ENCODE assay signal across 16 cellular contexts in the genomic region with DNA sequence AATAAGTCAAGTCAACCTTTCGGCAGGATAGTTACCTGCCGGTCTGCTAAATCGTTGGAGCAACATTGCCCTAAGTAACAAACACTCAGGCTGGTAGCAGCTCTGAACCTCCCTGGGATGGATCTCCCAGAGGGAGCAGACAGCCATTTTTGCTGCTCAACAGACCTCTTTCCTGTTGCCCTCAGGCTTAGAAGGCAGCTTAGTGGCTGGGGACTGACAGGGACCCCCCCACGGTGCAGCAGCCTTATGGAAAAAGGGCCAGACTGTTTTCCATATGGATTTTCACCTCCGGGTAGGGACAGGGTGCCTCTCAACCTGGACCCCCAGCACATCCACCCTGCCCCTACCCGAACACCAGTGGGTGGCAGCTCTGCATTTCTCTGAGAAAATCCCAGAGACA. TPM values are rescaled to one million over a fixed set of nuclear protein-coding genes. Genes with fewer than 3 reads are reported as not detected.
DNase-seq lines count a peak whose midpoint lies in the region; TF ChIP-seq lines count a peak whose summit lies in the region.
"Had no signal": no experiment of that assay in that cellular context is flagged by ENCODE, and none has a peak within 500 bp of the region (broad histone marks: within the 10 kb centered on the region; RNA-seq: fewer than 3 reads in every experiment).

No MANE protein-coding gene starts in this region.

- H2BK20ac ChIP-seq in H9 (ENCODE audit: low read depth, low read length, poor library complexity, severe bottlenecking), result no peak overlapping the region

- no peak overlapping the region for H3K18ac ChIP-seq in H9 (ENCODE audit: insufficient read length, low read depth, low read length)

- H3K27ac Mint-ChIP-seq in H9, result no peak overlapping the region
- H3K27ac Mint-ChIP-seq in endodermal cell, result no peak overlapping the region

- peak; percentile 27 for DNase-seq in H9
- DNase-seq in SK-MEL-5 (ENCODE audit: low read depth, low spot score), result peak; percentile 43
- peak; percentile 50 for DNase-seq in endodermal cell
- DNase-seq in activated CD4-positive, alpha-beta T cell treated with anti-CD3 and anti-CD28 coated beads, Interleukin-2, amount 50 U/mL, for 48 hours, result no peak
- DNase-seq in mammary epithelial cell, result no peak
- DNase-seq in AML-193 (lab: John Stamatoyannopoulos, UW), result no peak
- DNase-seq in OCI-M1 (lab: John Stamatoyannopoulos, UW), result no peak
- DNase-seq: C1 segment of cervical spinal cord; CD8-positive, alpha-beta memory T cell; H7; NCI-H1105; NCI-H2081; NCI-H446 treated with DMSO at 0.1 percent for 48 hours; SIG-M5 had no signal

- no peak overlapping the region for H3K4ac ChIP-seq in H9 (ENCODE audit: low read depth, low read length)

- H3K4me1 Mint-ChIP-seq in H9 (peaks cover 18 to 24% of the 10 kb centered on the region in 2 experiments), endodermal cell (peaks cover 9% of the 10 kb centered on the region)

- no peak overlapping the region for H2BK5ac ChIP-seq in H9 (ENCODE audit: insufficient read length, low read length)

- H3K4me1 ChIP-seq in H9 (ENCODE audit: insufficient read depth, low read length) (peaks cover 8% of the 10 kb centered on the region; the same call in 1 of the 2 replicates), endodermal cell (ENCODE audit: control insufficient read depth, insufficient read depth, low read length) (peaks cover 4% of the 10 kb centered on the region), mesodermal cell (ENCODE audit: control insufficient read depth, insufficient read depth, low read length, poor library complexity, severe bottlenecking) (no peaks in the 10 kb centered on the region), mammary epithelial cell (ENCODE audit: insufficient read depth, low read length) (no peaks in the 10 kb centered on the region)

- H2AK5ac ChIP-seq in H9 (ENCODE audit: insufficient read length, low read length), result no peak overlapping the region

- H3K27ac ChIP-seq in H9 (ENCODE audit: insufficient read length, low read depth, low read length) (no peak overlapping the region), endodermal cell (ENCODE audit: low read depth, low read length) (no peak overlapping the region), mesodermal cell (ENCODE audit: low read depth, low read length, severe bottlenecking) (peak overlapping the region; percentile 11), mammary epithelial cell (ENCODE audit: insufficient read depth, low read depth, low read length) (no peak overlapping the region)

- H3K79me2 ChIP-seq in H9 (ENCODE audit: insufficient read depth, low read length) (peaks cover under 1% of the 10 kb centered on the region; the same call in 1 of the 2 replicates), mammary epithelial cell (ENCODE audit: insufficient read depth, low read length) (peaks cover 53% of the 10 kb centered on the region)

- H2BK15ac ChIP-seq in H9 (ENCODE audit: low read depth, low read length), result no peak overlapping the region

- BruUV-seq in mammary epithelial cell (replicated peaks; lab: Mats Ljungman, UMichigan), result no TSS peak

- TF ChIP-seq CTCF in H9 (conservative IDR thresholded peaks at IDR 0.05) (no peak), endodermal cell (conservative IDR thresholded peaks at IDR 0.05) (no peak), mammary epithelial cell (conservative IDR thresholded peaks at IDR 0.05 in 1 of 2, IDR thresholded peaks at IDR 0.05 in 1 of 2; ENCODE audit: extremely low read depth in 1 of 2, insufficient read depth in 1 of 2, low read depth in 1 of 2, low read length in 2 of 2) (no peak)

- no peaks in the 10 kb centered on the region for H3K36me3 Mint-ChIP-seq in H9 (ENCODE audit: insufficient read depth in 1 of 3, low read depth in 3 of 3)
- no peaks in the 10 kb centered on the region for H3K36me3 Mint-ChIP-seq in endodermal cell (ENCODE audit: low read depth)

- no peak overlapping the region for H3K56ac ChIP-seq in H9 (ENCODE audit: insufficient read length, low read depth, low read length)

- H3K9ac ChIP-seq in H9 (ENCODE audit: extremely low read depth, insufficient read length, low read length), result no peak overlapping the region
- H3K9ac ChIP-seq in endodermal cell (ENCODE audit: extremely low read depth, low read length, poor library complexity, severe bottlenecking), result no peak overlapping the region
- H3K9ac ChIP-seq in mammary epithelial cell (ENCODE audit: insufficient read depth, low read length), result no peak overlapping the region

- H3K4me2 ChIP-seq in H9 (ENCODE audit: insufficient read depth, insufficient read length, low read length) (no peak overlapping the region), mammary epithelial cell (ENCODE audit: insufficient read depth, low read depth, low read length) (no peak overlapping the region)

- CTCF ChIA-PET in mammary epithelial cell (lab: Charles Lee; ENCODE audit: low non-redundant PET), result no interaction called here

- H2AFZ ChIP-seq in H9 (ENCODE audit: low read length), result no peak overlapping the region
- no peak overlapping the region for H2AFZ ChIP-seq in mammary epithelial cell (ENCODE audit: low read depth, low read length)

- peaks cover 4% of the 10 kb centered on the region for H3K79me1 ChIP-seq in H9 (ENCODE audit: insufficient read depth, low read depth, low read length, poor library complexity, severe bottlenecking)

- no peak overlapping the region for H4K91ac ChIP-seq in H9 (ENCODE audit: insufficient read length, low read depth, low read length)

- H3K4me3 ChIP-seq in endodermal cell (ENCODE audit: low read length) (no peak overlapping the region), mesodermal cell (ENCODE audit: extremely low read depth, insufficient read depth, low read length, poor library complexity, severe bottlenecking) (no peak overlapping the region), mammary epithelial cell (replicated peaks in 1 of 3; ENCODE audit: insufficient read depth in 1 of 3, low read depth in 2 of 3, low read length in 3 of 3) (no peak overlapping the region)
- H3K4me3 ChIP-seq: K562 had no signal

- no CpG with 5 or more reads among the region's 6 CpGs for WGBS in H9 (ENCODE audit: extremely low coverage, insufficient read length, low lambda C conversion rate)
- WGBS in endodermal cell (ENCODE audit: insufficient coverage in 1 of 2, insufficient read length in 1 of 2), 2 experiments, result 82 to 92% methylated on average over 5 to 6 of the region's 6 CpGs
- WGBS in mesodermal cell (ENCODE audit: insufficient coverage in 2 of 2), 2 experiments, result 72 to 81% methylated on average over 5 to 6 of the region's 6 CpGs
- WGBS in mammary epithelial cell (ENCODE audit: low coverage, missing lambda C conversion rate), result 86% methylated on average over 6 of the region's 6 CpGs

- no peak overlapping the region for H4K8ac ChIP-seq in H9 (replicated peaks; ENCODE audit: insufficient read length, low read depth, low read length)

- H2BK12ac ChIP-seq in H9 (ENCODE audit: insufficient read length, low read depth, low read length), result no peak overlapping the region

- no peak overlapping the region for H3K23ac ChIP-seq in H9 (ENCODE audit: insufficient read length, low read depth, low read length)

- dilution Hi-C loops in mammary epithelial cell (cut with HindIII; ENCODE audit: low sequenced_read_pairs), result no loop called here

- H3K27me3 ChIP-seq in H9 (ENCODE audit: insufficient read depth, low read length) (no peaks in the 10 kb centered on the region), endodermal cell (ENCODE audit: control insufficient read depth, insufficient read depth, low read length, poor library complexity, severe bottlenecking) (no peaks in the 10 kb centered on the region), mammary epithelial cell (ENCODE audit: insufficient read depth, low read length) (no peaks in the 10 kb centered on the region)

- no peak overlapping the region for H3T11ph ChIP-seq in H9 (ENCODE audit: low read length)

- no peaks in the 10 kb centered on the region for H4K20me1 ChIP-seq in H9 (ENCODE audit: control insufficient read depth, insufficient read depth, insufficient read length)
- no peaks in the 10 kb centered on the region for H4K20me1 ChIP-seq in mammary epithelial cell (ENCODE audit: insufficient read depth, low read length)

- no peaks in the 10 kb centered on the region for H3K36me3 ChIP-seq in endodermal cell (ENCODE audit: control insufficient read depth, insufficient read depth, low read length)
- H3K36me3 ChIP-seq in mesodermal cell (ENCODE audit: control insufficient read depth, insufficient read depth, low read length), result no peaks in the 10 kb centered on the region
- H3K36me3 ChIP-seq in mammary epithelial cell (ENCODE audit: insufficient read depth, low read length), result no peaks in the 10 kb centered on the region

- H3K14ac ChIP-seq in H9 (ENCODE audit: insufficient read depth, low read length), result no peak overlapping the region

- H3K27me3 Mint-ChIP-seq in H9 (ENCODE audit: low read depth) (no peaks in the 10 kb centered on the region), endodermal cell (ENCODE audit: insufficient read depth) (no peaks in the 10 kb centered on the region)
- H3K27me3 Mint-ChIP-seq: CD8-positive, alpha-beta memory T cell had no signal

- intact Hi-C loops in mammary epithelial cell (cut with micrococcal nuclease), result no loop called here

- H3K9me3 Mint-ChIP-seq in H9, result no peaks in the 10 kb centered on the region
- H3K9me3 Mint-ChIP-seq in endodermal cell, result no peaks in the 10 kb centered on the region
- H3K9me3 Mint-ChIP-seq: CD8-positive, alpha-beta memory T cell had no signal

- in situ Hi-C loops in SK-MEL-5 (cut with HindIII; ENCODE audit: low pct_unique_long_range_greater_than_20kb, low sequenced_read_pairs) (no loop called here), mammary epithelial cell (cut with MboI; ENCODE audit: low sequenced_read_pairs in 2 of 2) (no loop called here)

- H3K9me3 ChIP-seq in H9 (ENCODE audit: control insufficient read depth, low read depth, low read length) (no peaks in the 10 kb centered on the region), endodermal cell (ENCODE audit: control insufficient read depth, low read length) (peaks cover 9% of the 10 kb centered on the region), mesodermal cell (ENCODE audit: control insufficient read depth, low read length) (no peaks in the 10 kb centered on the region), mammary epithelial cell (replicated peaks; ENCODE audit: insufficient read depth, low read length) (no peaks in the 10 kb centered on the region)

- H3K4me3 Mint-ChIP-seq in H9 (no peak overlapping the region), endodermal cell (no peak overlapping the region)

- H4K5ac ChIP-seq in H9 (ENCODE audit: insufficient read length, low read depth, low read length), result no peak overlapping the region

- H3K23me2 ChIP-seq in H9 (ENCODE audit: insufficient read length, low read depth, low read length, poor library complexity, severe bottlenecking), result no peaks in the 10 kb centered on the region

- no peak overlapping the region for H2BK120ac ChIP-seq in H9 (ENCODE audit: low read depth, low read length, poor library complexity, severe bottlenecking)

RNA-seq across cellular contexts. Expression of a gene that starts 49.7 kb away (rescaled TPM):
- total RNA-seq in H9 (2021), result 19.0 and 19.3 TPM in 2 replicates
- 84.9 and 89.2 TPM in 2 replicates for total RNA-seq in SK-MEL-5 (2014; rRNA removed; shearing (Covaris generic))
- polyA plus RNA-seq in SK-MEL-5 (2015; cell fraction: cytosol; rRNA removed), result 89.8 and 121 TPM in 2 replicates
- polyA plus RNA-seq in SK-MEL-5 (2015; cell fraction: nucleus; rRNA removed), result 41.0 and 56.2 TPM in 2 replicates
- total RNA-seq in endodermal cell, result 10 to 100 TPM; 16.5 to 22.3 TPM
- polyA plus RNA-seq in endodermal cell (2013, experiment 1 of 2), result 29.4 TPM
- 26.9 TPM for polyA plus RNA-seq in endodermal cell (2013, experiment 2 of 2)
- 26.9 TPM for polyA plus RNA-seq in mesodermal cell (2013, experiment 1 of 2)
- polyA plus RNA-seq in mesodermal cell (2013, experiment 2 of 2), result 26.7 TPM
- total RNA-seq in mammary epithelial cell, result 10 to 100 TPM; 11.4 to 19.0 TPM
- 5.2 TPM for polyA plus RNA-seq in mammary epithelial cell
- polyA minus RNA-seq in mammary epithelial cell, result 1.2 TPM

Comparison
In these comparisons a context has a peak if more than half of its experiments do, and no peak if none do; other contexts are left out.
1. DNase-seq: peak in H9 (single experiment), SK-MEL-5 (single experiment) and endodermal cell (single experiment); none in activated CD4-positive, alpha-beta T cell treated with anti-CD3 and anti-CD28 coated beads, Interleukin-2, amount 50 U/mL, for 48 hours (0 of 2), mammary epithelial cell (single experiment), AML-193 (0 of 2) and OCI-M1 (single experiment).